In the genomic region with DNA sequence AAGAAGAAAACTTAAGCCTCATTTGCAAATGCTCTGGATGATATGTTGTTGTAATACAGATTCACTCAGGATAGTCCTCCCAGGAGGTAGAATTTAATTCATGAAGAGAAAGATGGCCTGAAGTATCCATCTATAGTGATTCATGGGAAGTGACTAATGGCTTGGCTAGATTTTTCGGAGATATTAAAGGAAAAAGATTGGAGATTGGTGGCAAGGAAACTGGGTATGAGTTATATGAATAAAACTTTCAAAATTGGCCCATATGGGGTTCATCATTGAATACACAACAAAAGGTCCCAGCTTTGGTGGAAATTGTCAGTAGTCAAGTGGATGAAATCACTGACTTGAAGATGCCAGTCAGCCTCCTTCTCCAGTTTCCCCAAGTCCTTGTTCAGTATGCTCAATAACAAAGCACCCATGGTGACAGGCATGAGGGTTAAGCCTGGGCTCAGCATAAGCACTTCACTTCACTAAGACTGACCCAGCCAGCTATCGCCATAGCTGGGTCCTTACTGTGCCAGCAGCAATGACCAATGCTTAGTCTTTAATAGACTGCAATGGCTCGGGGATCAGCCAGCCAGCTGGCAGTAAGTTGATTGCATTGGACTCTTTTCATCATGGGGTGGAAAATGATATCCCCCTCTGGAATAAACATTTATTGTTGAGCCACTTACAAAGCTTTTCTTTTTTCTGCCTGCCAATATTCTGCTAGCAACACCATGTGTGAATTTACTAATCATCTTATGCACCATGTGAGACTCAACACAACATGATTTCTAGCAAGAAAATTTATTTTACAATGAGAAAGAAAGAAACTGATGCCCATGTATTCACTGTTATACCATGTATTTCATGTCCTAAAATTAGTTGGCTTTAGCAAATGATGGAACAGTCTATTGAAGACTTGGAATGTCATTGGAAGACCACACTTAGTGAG, we compare ENCODE assay signal across 1 cellular context.
TF ChIP-seq lines count a peak whose summit lies in the region.

No MANE protein-coding gene starts in this region.

TF ChIP-seq in SK-N-SH treated with all-trans-retinoic acid at 6 μM for 48 hours, 23 proteins besides CTCF, POLR2A, EP300 and RAD21 (continued from another document):
- TF ChIP-seq, protein P1, sequence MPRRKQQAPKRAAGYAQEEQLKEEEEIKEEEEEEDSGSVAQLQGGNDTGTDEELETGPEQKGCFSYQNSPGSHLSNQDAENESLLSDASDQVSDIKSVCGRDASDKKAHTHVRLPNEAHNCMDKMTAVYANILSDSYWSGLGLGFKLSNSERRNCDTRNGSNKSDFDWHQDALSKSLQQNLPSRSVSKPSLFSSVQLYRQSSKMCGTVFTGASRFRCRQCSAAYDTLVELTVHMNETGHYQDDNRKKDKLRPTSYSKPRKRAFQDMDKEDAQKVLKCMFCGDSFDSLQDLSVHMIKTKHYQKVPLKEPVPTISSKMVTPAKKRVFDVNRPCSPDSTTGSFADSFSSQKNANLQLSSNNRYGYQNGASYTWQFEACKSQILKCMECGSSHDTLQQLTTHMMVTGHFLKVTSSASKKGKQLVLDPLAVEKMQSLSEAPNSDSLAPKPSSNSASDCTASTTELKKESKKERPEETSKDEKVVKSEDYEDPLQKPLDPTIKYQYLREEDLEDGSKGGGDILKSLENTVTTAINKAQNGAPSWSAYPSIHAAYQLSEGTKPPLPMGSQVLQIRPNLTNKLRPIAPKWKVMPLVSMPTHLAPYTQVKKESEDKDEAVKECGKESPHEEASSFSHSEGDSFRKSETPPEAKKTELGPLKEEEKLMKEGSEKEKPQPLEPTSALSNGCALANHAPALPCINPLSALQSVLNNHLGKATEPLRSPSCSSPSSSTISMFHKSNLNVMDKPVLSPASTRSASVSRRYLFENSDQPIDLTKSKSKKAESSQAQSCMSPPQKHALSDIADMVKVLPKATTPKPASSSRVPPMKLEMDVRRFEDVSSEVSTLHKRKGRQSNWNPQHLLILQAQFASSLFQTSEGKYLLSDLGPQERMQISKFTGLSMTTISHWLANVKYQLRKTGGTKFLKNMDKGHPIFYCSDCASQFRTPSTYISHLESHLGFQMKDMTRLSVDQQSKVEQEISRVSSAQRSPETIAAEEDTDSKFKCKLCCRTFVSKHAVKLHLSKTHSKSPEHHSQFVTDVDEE (CRISPR knock-in tag; IDR thresholded peaks at IDR 0.05), result no peak
- TF ChIP-seq BACH2 (CRISPR knock-in tag; IDR thresholded peaks at IDR 0.05; ENCODE audit: borderline replicate concordance) (no peak), PPARA (CRISPR knock-in tag; IDR thresholded peaks at IDR 0.05; ENCODE audit: borderline replicate concordance) (no peak), CSDC2 (CRISPR knock-in tag; IDR thresholded peaks at IDR 0.05) (no peak), TCF4 (CRISPR knock-in tag; IDR thresholded peaks at IDR 0.05; ENCODE audit: borderline replicate concordance) (no peak), GLIS3 (CRISPR knock-in tag; IDR thresholded peaks at IDR 0.05) (no peak), CSRNP3 (CRISPR knock-in tag; IDR thresholded peaks at IDR 0.05) (no peak), ZFP3 (CRISPR knock-in tag; IDR thresholded peaks at IDR 0.05) (no peak), ZNF565 (CRISPR knock-in tag; conservative IDR thresholded peaks at IDR 0.05; ENCODE audit: low read depth) (no peak), ARNTL (CRISPR knock-in tag; IDR thresholded peaks at IDR 0.05; ENCODE audit: borderline replicate concordance, low read depth) (no peak), TOX (CRISPR knock-in tag; IDR thresholded peaks at IDR 0.05; ENCODE audit: borderline replicate concordance) (no peak), ESRRG (CRISPR knock-in tag; IDR thresholded peaks at IDR 0.05) (no peak), PATZ1 (CRISPR knock-in tag; IDR thresholded peaks at IDR 0.05; ENCODE audit: borderline replicate concordance) (no peak)
